In genomic region chr3:197006860-197007259, GRCh38 we compare ENCODE assay signal across 34 cellular contexts.
"Had no signal": no experiment of that assay in that cellular context is flagged by ENCODE, and none has a peak within 500 bp of the region (broad histone marks: within the 10 kb centered on the region; RNA-seq: fewer than 3 reads in every experiment).

No MANE protein-coding gene starts in this region.

- H3K27ac Mint-ChIP-seq: activated B cell treated with CpG ODN at 0.5 μM for 24 hours; activated CD4-positive, alpha-beta memory T cell treated with anti-CD3 and anti-CD28 coated beads for 36 hours; activated CD4-positive, alpha-beta T cell treated with anti-CD3 and anti-CD28 coated beads, Interleukin-2, amount 10 ng/mL, durations not matched to agents 24 days and 14 days; activated CD8-positive, alpha-beta T cell treated with anti-CD3 and anti-CD28 coated beads for 36 hours; activated naive CD4-positive, alpha-beta T cell treated with anti-CD3 and anti-CD28 coated beads for 36 hours; activated naive CD4-positive, alpha-beta T cell treated with anti-CD3 and anti-CD28 coated beads, Interleukin-2, amount 50 U/mL, for 72 hours; activated naive CD8-positive, alpha-beta T cell treated with anti-CD3 and anti-CD28 coated beads for 36 hours; activated T-cell treated with anti-CD3 and anti-CD28 coated beads, Interleukin-2, amount 50 U/mL, for 72 hours; activated T-helper 1 cell treated with anti-CD3 and anti-CD28 coated beads, Interleukin-12 subunit alpha, Interleukin-12 subunit beta, Interleukin-2, Interleukin-4 antibody, amounts not matched to agents 30 ng/mL and 10 ng/mL and 1 ng/mL, durations not matched to agents 14 hours and 24 hours and 36 hours; activated T-helper 17 cell treated with anti-CD3 and anti-CD28 coated beads, Interleukin-2, amount 50 U/mL, for 72 hours; T-helper 2 cell treated with Interferon-gamma antibody and Interleukin-4, amounts not matched to agents 5 μg/mL and 100 μg/mL, for 36 hours had no signal

- ATAC-seq: activated CD8-positive, alpha-beta T cell treated with anti-CD3 and anti-CD28 coated beads for 36 hours; activated naive CD4-positive, alpha-beta T cell treated with anti-CD3 and anti-CD28 coated beads, Interleukin-2, amount 50 U/mL, for 72 hours; activated T-cell treated with anti-CD3 and anti-CD28 coated beads, Interleukin-2, amount 50 U/mL, for 4 hours; activated T-cell treated with anti-CD3 and anti-CD28 coated beads, Interleukin-2, amount 50 U/mL, for 72 hours; activated T-helper 17 cell treated with anti-CD3 and anti-CD28 coated beads, Interleukin-2, amount 50 U/mL, for 72 hours; body of pancreas had no signal

- H3K27ac ChIP-seq: adrenal gland, body of pancreas, brain microvascular endothelial cell, breast epithelium, VCaP had no signal

- H3K4me3 ChIP-seq: adrenal gland, body of pancreas, breast epithelium had no signal

- FAIRE-seq: astrocyte, TTC549 had no signal

- H3K27me3 ChIP-seq: adrenal gland, body of pancreas, brain microvascular endothelial cell, breast epithelium had no signal

- H3K36me3 ChIP-seq: adrenal gland, brain microvascular endothelial cell, breast epithelium had no signal

- H3K27me3 Mint-ChIP-seq: activated CD4-positive, alpha-beta memory T cell treated with anti-CD3 and anti-CD28 coated beads for 36 hours; activated CD4-positive, alpha-beta T cell treated with anti-CD3 and anti-CD28 coated beads, Interleukin-2, amount 10 ng/mL, durations not matched to agents 24 days and 14 days; activated CD8-positive, alpha-beta T cell treated with anti-CD3 and anti-CD28 coated beads for 36 hours; activated T-helper 17 cell treated with anti-CD3 and anti-CD28 coated beads, Interleukin-2, amount 50 U/mL, for 72 hours had no signal

- H3K36me3 Mint-ChIP-seq: activated CD4-positive, alpha-beta memory T cell treated with anti-CD3 and anti-CD28 coated beads for 36 hours had no signal

- DNase-seq: activated B cell treated with CpG ODN at 0.5 μM for 24 hours; activated CD4-positive, alpha-beta memory T cell treated with anti-CD3 and anti-CD28 coated beads for 36 hours; activated CD4-positive, alpha-beta T cell treated with anti-CD3 and anti-CD28 coated beads for 4 hours; activated CD4-positive, alpha-beta T cell treated with anti-CD3 and anti-CD28 coated beads, Interleukin-2, amount 10 ng/mL, durations not matched to agents 24 days and 14 days; activated CD4-positive, alpha-beta T cell treated with anti-CD3 and anti-CD28 coated beads, Interleukin-2, amount 50 U/mL, for 1 hour; activated CD4-positive, alpha-beta T cell treated with anti-CD3 and anti-CD28 coated beads, Interleukin-2, amount 50 U/mL, for 4 hours; activated CD4-positive, CD25-positive, alpha-beta regulatory T cell treated with anti-CD3 and anti-CD28 coated beads, Interleukin-2, amount 50 U/mL, for 72 hours; activated CD8-positive, alpha-beta memory T cell treated with anti-CD3 and anti-CD28 coated beads, Interleukin-2, amount 50 U/mL, for 4 hours; activated CD8-positive, alpha-beta T cell treated with anti-CD3 and anti-CD28 coated beads for 36 hours; activated effector memory CD4-positive, alpha-beta T cell treated with anti-CD3 and anti-CD28 coated beads, Interleukin-2, amount 50 U/mL, for 16 hours; activated gamma-delta T cell treated with Interleukin-2 at 50 U/mL for 16 hours; activated naive CD4-positive, alpha-beta T cell; activated naive CD4-positive, alpha-beta T cell treated with anti-CD3 and anti-CD28 coated beads for 36 hours; activated naive CD4-positive, alpha-beta T cell treated with anti-CD3 and anti-CD28 coated beads, Interleukin-2, amount 50 U/mL, for 16 hours; activated naive CD8-positive, alpha-beta T cell treated with anti-CD3 and anti-CD28 coated beads for 36 hours; activated T-cell treated with anti-CD3 and anti-CD28 coated beads for 4 hours; activated T-cell treated with anti-CD3 and anti-CD28 coated beads, Interleukin-2, amount 50 U/mL, for 1 hour; activated T-cell treated with anti-CD3 and anti-CD28 coated beads, Interleukin-2, amount 50 U/mL, for 4 hours; activated T-cell treated with anti-CD3 and anti-CD28 coated beads, Interleukin-2, amount 50 U/mL, for 72 hours; adrenal gland; amniotic stem cell; body of pancreas; brain microvascular endothelial cell; central memory CD4-positive, alpha-beta T cell; T-helper 2 cell; T-helper 9 cell had no signal

- H3K4me3 Mint-ChIP-seq: activated B cell treated with CpG ODN at 0.5 μM for 24 hours; activated CD4-positive, alpha-beta memory T cell treated with anti-CD3 and anti-CD28 coated beads for 36 hours; activated CD4-positive, alpha-beta T cell treated with anti-CD3 and anti-CD28 coated beads, Interleukin-2, amount 10 ng/mL, durations not matched to agents 24 days and 14 days; activated CD8-positive, alpha-beta T cell treated with anti-CD3 and anti-CD28 coated beads for 36 hours; activated naive CD4-positive, alpha-beta T cell treated with anti-CD3 and anti-CD28 coated beads for 36 hours; activated naive CD8-positive, alpha-beta T cell treated with anti-CD3 and anti-CD28 coated beads for 36 hours; activated T-cell treated with anti-CD3 and anti-CD28 coated beads, Interleukin-2, amount 50 U/mL, for 4 hours; activated T-cell treated with anti-CD3 and anti-CD28 coated beads, Interleukin-2, amount 50 U/mL, for 72 hours; activated T-helper 1 cell treated with anti-CD3 and anti-CD28 coated beads, Interleukin-12 subunit alpha, Interleukin-12 subunit beta, Interleukin-2, Interleukin-4 antibody, amounts not matched to agents 30 ng/mL and 10 ng/mL and 1 ng/mL, durations not matched to agents 14 hours and 24 hours and 36 hours; activated T-helper 17 cell treated with anti-CD3 and anti-CD28 coated beads, Interleukin-2, amount 50 U/mL, for 72 hours; T-helper 2 cell treated with Interferon-gamma antibody and Interleukin-4, amounts not matched to agents 5 μg/mL and 100 μg/mL, for 36 hours had no signal

- H3K9me3 Mint-ChIP-seq: activated B cell treated with CpG ODN at 0.5 μM for 24 hours; activated CD4-positive, alpha-beta memory T cell treated with anti-CD3 and anti-CD28 coated beads for 36 hours; activated CD4-positive, alpha-beta T cell treated with anti-CD3 and anti-CD28 coated beads, Interleukin-2, amount 10 ng/mL, durations not matched to agents 24 days and 14 days; activated CD8-positive, alpha-beta T cell treated with anti-CD3 and anti-CD28 coated beads for 36 hours; activated naive CD4-positive, alpha-beta T cell treated with anti-CD3 and anti-CD28 coated beads for 36 hours; activated naive CD4-positive, alpha-beta T cell treated with anti-CD3 and anti-CD28 coated beads, Interleukin-2, amount 50 U/mL, for 72 hours; activated naive CD8-positive, alpha-beta T cell treated with anti-CD3 and anti-CD28 coated beads for 36 hours; activated T-cell treated with anti-CD3 and anti-CD28 coated beads, Interleukin-2, amount 50 U/mL, for 4 hours; activated T-cell treated with anti-CD3 and anti-CD28 coated beads, Interleukin-2, amount 50 U/mL, for 72 hours; activated T-helper 1 cell treated with anti-CD3 and anti-CD28 coated beads, Interleukin-12 subunit alpha, Interleukin-12 subunit beta, Interleukin-2, Interleukin-4 antibody, amounts not matched to agents 30 ng/mL and 10 ng/mL and 1 ng/mL, durations not matched to agents 14 hours and 24 hours and 36 hours; activated T-helper 17 cell treated with anti-CD3 and anti-CD28 coated beads, Interleukin-2, amount 50 U/mL, for 72 hours; T-helper 2 cell treated with Interferon-gamma antibody and Interleukin-4, amounts not matched to agents 5 μg/mL and 100 μg/mL, for 36 hours had no signal

- H3K9me3 ChIP-seq: adrenal gland, body of pancreas, breast epithelium had no signal

- H3K4me1 ChIP-seq: breast epithelium had no signal
